ENCODE assay signal across 1 cellular context in genomic region chr14:104676694-104677505, GRCh38.
TF ChIP-seq lines count a peak whose summit lies in the region.

No MANE protein-coding gene starts in this region.

TF ChIP-seq in WTC11, 78 proteins besides CTCF, POLR2A, EP300 and RAD21 (continued from another document):
- TF ChIP-seq PRDM15 (CRISPR knock-in tag; IDR thresholded peaks at IDR 0.05): no peak
- TF ChIP-seq IRF2 (CRISPR knock-in tag; IDR thresholded peaks at IDR 0.05; ENCODE audit: borderline replicate concordance, low read depth): no peak
- no peak for TF ChIP-seq ZNF423 (CRISPR knock-in tag; IDR thresholded peaks at IDR 0.05)
- TF ChIP-seq GABPB1 (CRISPR knock-in tag; IDR thresholded peaks at IDR 0.05): no peak
